In the genomic region with DNA sequence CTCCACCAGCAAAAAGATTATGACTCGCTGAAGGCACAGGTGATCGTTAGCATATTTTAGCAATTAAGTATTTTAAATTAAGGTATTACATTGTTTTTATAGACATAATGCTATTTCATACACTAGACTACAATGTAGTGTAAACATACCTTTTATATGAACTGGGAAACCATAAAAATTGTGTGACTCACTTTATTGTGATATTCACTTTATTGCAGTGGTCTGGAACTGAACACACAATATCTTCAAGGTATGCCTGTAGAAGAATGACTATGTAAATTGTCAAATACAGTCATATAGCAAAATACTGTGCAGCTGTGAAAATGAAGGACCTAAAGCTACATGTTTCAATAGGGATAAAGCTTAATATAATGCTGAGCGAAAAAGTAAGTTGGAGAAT, we compare ENCODE assay signal across 19 cellular contexts. TPM values are rescaled to one million over a fixed set of nuclear protein-coding genes. Genes with fewer than 3 reads are reported as not detected.
DNase-seq lines count a peak whose midpoint lies in the region; ATAC-seq, FAIRE-seq and TF ChIP-seq lines count a peak whose summit lies in the region.
"Had no signal": no experiment of that assay in that cellular context is flagged by ENCODE, and none has a peak within 500 bp of the region (broad histone marks: within the 10 kb centered on the region; RNA-seq: fewer than 3 reads in every experiment).

No MANE protein-coding gene starts in this region.

- no peak for ATAC-seq in pancreas
- ATAC-seq: GM12878, HepG2 had no signal

- no peaks in the 10 kb centered on the region for H3K4me1 ChIP-seq in pancreas
- no peaks in the 10 kb centered on the region for H3K4me1 ChIP-seq in ascending aorta
- H3K4me1 ChIP-seq: HAP-1 had no signal

- H3K4me3 ChIP-seq in pancreas (no peak overlapping the region), ascending aorta (no peak overlapping the region)
- H3K4me3 ChIP-seq: GM12878, HAP-1 had no signal

- H3K9me3 ChIP-seq in pancreas (no peaks in the 10 kb centered on the region), ascending aorta (no peaks in the 10 kb centered on the region)
- H3K9me3 ChIP-seq: BE2C, HAP-1 had no signal

- no peaks in the 10 kb centered on the region for H3K36me3 ChIP-seq in pancreas
- H3K36me3 ChIP-seq in ascending aorta = no peaks in the 10 kb centered on the region
- H3K36me3 ChIP-seq: BE2C, HAP-1 had no signal

- intact Hi-C loops in pancreas (cut with DNase I) (no loop called here), ascending aorta (cut with DNase I) (no loop called here)

- H3K27me3 ChIP-seq in pancreas = no peaks in the 10 kb centered on the region
- no peaks in the 10 kb centered on the region for H3K27me3 ChIP-seq in ascending aorta
- H3K27me3 ChIP-seq: BE2C had no signal

- in situ Hi-C loops in G401 (cut with HindIII; ENCODE audit: low sequenced_read_pairs) = no loop called here

- TF ChIP-seq CTCF in pancreas (IDR thresholded peaks at IDR 0.05) = no peak
- TF ChIP-seq CTCF in ascending aorta (IDR thresholded peaks at IDR 0.05) = no peak

- 94 to 95% methylated on average over 3 of the region's 3 CpGs for WGBS in pancreas, 2 donors

- DNase-seq in DMS53 treated with DMSO at 0.1 percent for 48 hours (lab: John Stamatoyannopoulos, UW; ENCODE audit: unreplicated experiment) (peak; percentile 70), HT-29 (ENCODE audit: low spot score) (peak; percentile 23), pancreas (no peak), G401 (ENCODE audit: low spot score) (no peak), HPDE6-E6E7 (ENCODE audit: extremely low spot score) (no peak), ascending aorta (ENCODE audit: low spot score in 2 of 2) (no peak)
- DNase-seq: BE2C; C1 segment of cervical spinal cord; CD4-positive, CD25-positive, alpha-beta regulatory T cell; CD8-positive, alpha-beta memory T cell; COR-L47; DMS79 treated with DMSO at 0.1 percent for 48 hours; KBM-7 had no signal

- FAIRE-seq in colon (lab: Jason Lieb, UNC) (peak; percentile 93), pancreas (lab: Jason Lieb, UNC) (peak; percentile 71)
- FAIRE-seq: D721Med, GM12878, HepG2 had no signal

- no peak overlapping the region for H3K27ac ChIP-seq in pancreas
- H3K27ac ChIP-seq in ascending aorta = no peak overlapping the region
- H3K27ac ChIP-seq: HL-60 had no signal

RNA-seq across cellular contexts. Expression of a gene that starts 26.6 kb away (rescaled TPM):
- 8.6 and 11.8 TPM in 2 replicates for total RNA-seq in HT-29 (2014; rRNA removed; shearing (Covaris generic))
- total RNA-seq in pancreas (1 to 10 TPM; 5.3 to 8.9 (median 6.5) TPM), ascending aorta (4.7 TPM)
- polyA plus RNA-seq in pancreas = 1 to 10 TPM; 3.8 to 4.0 TPM
- not detected in 2 replicates for total RNA-seq in G401 (2014; rRNA removed; shearing (Covaris generic))

Comparison
In these comparisons a context has a peak if more than half of its experiments do, and no peak if none do; other contexts are left out.
1. DNase-seq: peak in DMS53 treated with DMSO at 0.1 percent for 48 hours (single experiment) and HT-29 (single experiment); none in pancreas (0 of 6), G401 (single experiment), HPDE6-E6E7 (single experiment) and ascending aorta (0 of 2).